Comparison of ENCODE assay signal across 8 cellular contexts in genomic region chr12:130747867-130748740, GRCh38. TPM values are rescaled to one million over a fixed set of nuclear protein-coding genes. Genes with fewer than 3 reads are reported as not detected.
DNase-seq lines count a peak whose midpoint lies in the region; ATAC-seq and TF ChIP-seq lines count a peak whose summit lies in the region.

No MANE protein-coding gene starts in this region.

- TF ChIP-seq EP300 in gastroesophageal sphincter (IDR thresholded peaks at IDR 0.05) (no peak), upper lobe of left lung (IDR thresholded peaks at IDR 0.05) (no peak)

- peak overlapping the region; percentile 73 for H2AFZ ChIP-seq in Loucy (ENCODE audit: low read length)
- no peak overlapping the region for H2AFZ ChIP-seq in trophoblast cell (ENCODE audit: insufficient read depth, low read length, poor library complexity)

- H3K9ac ChIP-seq in Loucy (ENCODE audit: low read depth, low read length, poor library complexity, severe bottlenecking) (no peak overlapping the region), trophoblast cell (ENCODE audit: low read length) (no peak overlapping the region)

- no peak overlapping the region for H4K8ac ChIP-seq in trophoblast cell (ENCODE audit: low read depth, low read length)

- H3K4me1 ChIP-seq in Loucy (ENCODE audit: insufficient read depth, low read length, poor library complexity, severe bottlenecking) (no peaks in the 10 kb centered on the region), gastroesophageal sphincter (peaks cover 0 to 11% (median 3%) of the 10 kb centered on the region in 3 donors), trophoblast cell (ENCODE audit: control insufficient read depth in 1 of 2, insufficient read depth in 2 of 2, low read length in 2 of 2) (no peaks in the 10 kb centered on the region), upper lobe of left lung (peaks cover 0 to 6% (median 0%) of the 10 kb centered on the region in 4 donors)

- no peaks in the 10 kb centered on the region for H4K20me1 ChIP-seq in Loucy (ENCODE audit: insufficient read depth, low read length, poor library complexity, severe bottlenecking)

- WGBS in gastroesophageal sphincter (ENCODE audit: low coverage in 1 of 2), 2 donors, result 8 to 11% methylated on average over 10 to 11 of the region's 13 CpGs
- WGBS in trophoblast cell (ENCODE audit: extremely low coverage, insufficient coverage, insufficient read length), result no CpG with 5 or more reads among the region's 13 CpGs
- WGBS in upper lobe of left lung, 2 donors, result 6 to 9% methylated on average over 13 of the region's 13 CpGs

- no peak overlapping the region for H3K23ac ChIP-seq in trophoblast cell (ENCODE audit: low read length)

- TF ChIP-seq POLR2A in gastroesophageal sphincter (IDR thresholded peaks at IDR 0.05), result no peak
- no peak for TF ChIP-seq POLR2A in upper lobe of left lung (IDR thresholded peaks at IDR 0.05)

- H3K9me3 ChIP-seq in Loucy (ENCODE audit: insufficient read depth, low read depth, low read length) (no peaks in the 10 kb centered on the region), gastroesophageal sphincter (peaks cover 0 to 3% (median 0%) of the 10 kb centered on the region in 3 donors), trophoblast cell (ENCODE audit: insufficient read depth, low read depth, low read length) (no peaks in the 10 kb centered on the region), upper lobe of left lung (no peaks in the 10 kb centered on the region)

- H3K79me1 ChIP-seq in trophoblast cell (ENCODE audit: low read length), result no peaks in the 10 kb centered on the region

- no peak overlapping the region for H4K91ac ChIP-seq in trophoblast cell (ENCODE audit: low read depth, low read length)

- no peaks in the 10 kb centered on the region for H3K36me3 ChIP-seq in Loucy (ENCODE audit: insufficient read depth, low read length)
- H3K36me3 ChIP-seq in gastroesophageal sphincter, result no peaks in the 10 kb centered on the region
- H3K36me3 ChIP-seq in trophoblast cell (ENCODE audit: control insufficient read depth in 1 of 2, insufficient read depth in 2 of 2, low read length in 2 of 2), result no peaks in the 10 kb centered on the region
- H3K36me3 ChIP-seq in upper lobe of left lung, result no peaks in the 10 kb centered on the region

- TF ChIP-seq CTCF in Loucy (conservative IDR thresholded peaks at IDR 0.05; ENCODE audit: low read length), result peak; percentile 83
- TF ChIP-seq CTCF in gastroesophageal sphincter (IDR thresholded peaks at IDR 0.05), result peak; percentile 60 to 84 (median 62)
- TF ChIP-seq CTCF in upper lobe of left lung (IDR thresholded peaks at IDR 0.05), result peak; percentile 40 to 73 (median 66)

- ATAC-seq in gastroesophageal sphincter, result peak; percentile 86
- peak; percentile 75 to 91 for ATAC-seq in upper lobe of left lung (ENCODE audit: low FRiP score in 2 of 2)

- no peak overlapping the region for H3K4me3 ChIP-seq in Loucy (ENCODE audit: low read length, poor library complexity, severe bottlenecking)
- H3K4me3 ChIP-seq in gastroesophageal sphincter, result no peak overlapping the region
- no peak overlapping the region for H3K4me3 ChIP-seq in trophoblast cell (ENCODE audit: low read depth, low read length)
- no peak overlapping the region for H3K4me3 ChIP-seq in upper lobe of left lung

- no peaks in the 10 kb centered on the region for H3K9me2 ChIP-seq in Loucy (replicated peaks; ENCODE audit: low read depth, low read length)

- H3K79me2 ChIP-seq in Loucy (ENCODE audit: insufficient read depth, low read length) (no peaks in the 10 kb centered on the region), trophoblast cell (ENCODE audit: control insufficient read depth, insufficient read depth, low read length, poor library complexity) (no peaks in the 10 kb centered on the region)

- H3K18ac ChIP-seq in trophoblast cell (ENCODE audit: low read length), result no peak overlapping the region

- no peak overlapping the region for H4K12ac ChIP-seq in trophoblast cell (ENCODE audit: low read depth, low read length)

- H3K4ac ChIP-seq in trophoblast cell (ENCODE audit: low read depth, low read length), result no peak overlapping the region

- H2BK5ac ChIP-seq in trophoblast cell (ENCODE audit: low read depth, low read length, poor library complexity), result no peak overlapping the region

- H2BK12ac ChIP-seq in trophoblast cell (ENCODE audit: low read length), result no peak overlapping the region

- no peaks in the 10 kb centered on the region for H3K27me3 ChIP-seq in Loucy (ENCODE audit: insufficient read depth, low read length, poor library complexity, severe bottlenecking)
- H3K27me3 ChIP-seq in gastroesophageal sphincter, result peaks cover 53% of the 10 kb centered on the region
- H3K27me3 ChIP-seq in trophoblast cell (ENCODE audit: insufficient read depth, low read length), result no peaks in the 10 kb centered on the region
- H3K27me3 ChIP-seq in upper lobe of left lung, result no peaks in the 10 kb centered on the region

- no peak overlapping the region for H2AK5ac ChIP-seq in trophoblast cell (ENCODE audit: low read length)

- no peak overlapping the region for H2BK120ac ChIP-seq in trophoblast cell (ENCODE audit: insufficient read depth, low read length, poor library complexity)

- H3K4me2 ChIP-seq in Loucy (ENCODE audit: low read depth, low read length, poor library complexity, severe bottlenecking) (no peak overlapping the region), trophoblast cell (ENCODE audit: low read length) (no peak overlapping the region)

- DNase-seq in ELR (ENCODE audit: low read depth) (peak; percentile 55), H4 (ENCODE audit: low spot score) (peak; percentile 37), SHP77 (lab: John Stamatoyannopoulos, UW) (peak; percentile 73 to 78), trophoblast cell (peak; percentile 43 to 73), upper lobe of left lung (peak in 1 of 2 donors; percentile 66)
- DNase-seq in activated effector memory CD4-positive, alpha-beta T cell treated with Interleukin-2 at 50 U/mL for 16 hours, result peak; percentile 48

- H3F3A ChIP-seq in Loucy (ENCODE audit: low read depth), result no peaks in the 10 kb centered on the region

- no peak overlapping the region for H3K14ac ChIP-seq in trophoblast cell (ENCODE audit: low read length)

- H3K27ac ChIP-seq in gastroesophageal sphincter, result no peak overlapping the region
- H3K27ac ChIP-seq in trophoblast cell (ENCODE audit: low read depth, low read length), result no peak overlapping the region
- H3K27ac ChIP-seq in upper lobe of left lung, result no peak overlapping the region

RNA-seq across cellular contexts. Expression of gene RIMBP2, which starts 32.0 kb away (rescaled TPM):
- 0.06 and 0.50 TPM in 2 replicates for total RNA-seq in H4 (2014; rRNA removed; shearing (Covaris generic))
- 1 to 10 TPM in 1 of 4 donors, under 1 TPM in 3; 0.42 to 1.1 (median 0.60) TPM for total RNA-seq in gastroesophageal sphincter
- 0.24 and 0.37 TPM in 2 replicates for polyA plus RNA-seq in trophoblast cell (2013)
- total RNA-seq in upper lobe of left lung, result 1 to 10 TPM in 2 of 6 donors, under 1 TPM in 3, not detected in 1; 0.23 to 3.9 (median 0.44) TPM
